Comparison of ENCODE assay signal across 15 cellular contexts in genomic region chr1:224914292-224914900, GRCh38. TPM values are rescaled to one million over a fixed set of nuclear protein-coding genes. Genes with fewer than 3 reads are reported as not detected.
A peak's percentile ranks its signal among the peaks of the same experiment; 100 is the strongest.
DNase-seq lines count a peak whose midpoint lies in the region; ATAC-seq and TF ChIP-seq lines count a peak whose summit lies in the region.
"Had no signal": no experiment of that assay in that cellular context is flagged by ENCODE, and none has a peak within 500 bp of the region (broad histone marks: within the 10 kb centered on the region; RNA-seq: fewer than 3 reads in every experiment).

No MANE protein-coding gene starts in this region.

- no peak for TF ChIP-seq CTCF in left ventricle myocardium inferior (IDR thresholded peaks at IDR 0.05; ENCODE audit: borderline replicate concordance)

- H3K27me3 ChIP-seq in left ventricle myocardium inferior (ENCODE audit: low read depth), result peaks cover 5% of the 10 kb centered on the region

- peaks cover 42% of the 10 kb centered on the region for H3K9me3 ChIP-seq in left ventricle myocardium inferior (replicated peaks)

- POLR2A ChIA-PET in naive thymus-derived CD8-positive, alpha-beta T cell (lab: Charles Lee), result no interaction called here
- POLR2A ChIA-PET in T-cell (lab: Charles Lee), result interaction anchor here in 1 of 2 donors (0.6 kb wide), 1 partner anchor 30 kb away, joined by 4 read pairs; no protein-coding TSS in a partner anchor

- no peak overlapping the region for H3K4me3 Mint-ChIP-seq in naive thymus-derived CD8-positive, alpha-beta T cell
- no peak overlapping the region for H3K4me3 Mint-ChIP-seq in T-cell
- H3K4me3 Mint-ChIP-seq: CD14-positive monocyte; CD4-positive, alpha-beta memory T cell; H9 had no signal

- no peaks in the 10 kb centered on the region for H3K4me1 ChIP-seq in left ventricle myocardium inferior
- H3K4me1 ChIP-seq: A549 had no signal

- H3K4me3 ChIP-seq in left ventricle myocardium inferior, result no peak overlapping the region
- H3K4me3 ChIP-seq: A549 had no signal

- no peaks in the 10 kb centered on the region for H3K36me3 ChIP-seq in left ventricle myocardium inferior

- H3K27ac Mint-ChIP-seq in naive thymus-derived CD8-positive, alpha-beta T cell, result no peak overlapping the region
- H3K27ac Mint-ChIP-seq in T-cell, result no peak overlapping the region
- H3K27ac Mint-ChIP-seq: CD14-positive monocyte; CD4-positive, alpha-beta memory T cell; H9 had no signal

- intact Hi-C loops in left ventricle myocardium inferior (cut with micrococcal nuclease), result no loop called here

- H3K27me3 Mint-ChIP-seq in naive thymus-derived CD8-positive, alpha-beta T cell, result peaks cover 2 to 17% (median 6%) of the 10 kb centered on the region in 5 donors
- H3K27me3 Mint-ChIP-seq in T-cell, result peaks cover 4 to 6% of the 10 kb centered on the region in 2 donors

- no peaks in the 10 kb centered on the region for H3K4me1 Mint-ChIP-seq in naive thymus-derived CD8-positive, alpha-beta T cell
- no peaks in the 10 kb centered on the region for H3K4me1 Mint-ChIP-seq in T-cell
- H3K4me1 Mint-ChIP-seq: CD14-positive monocyte, H9 had no signal

- no peak overlapping the region for H3K27ac ChIP-seq in left ventricle myocardium inferior (replicated peaks)
- H3K27ac ChIP-seq: 22Rv1, A549 had no signal

- peaks cover 3 to 44% (median 9%) of the 10 kb centered on the region in 3 donors for H3K36me3 Mint-ChIP-seq in naive thymus-derived CD8-positive, alpha-beta T cell
- H3K36me3 Mint-ChIP-seq in T-cell, result peaks cover 2% of the 10 kb centered on the region
- H3K36me3 Mint-ChIP-seq: CD14-positive monocyte had no signal

- ATAC-seq in naive thymus-derived CD8-positive, alpha-beta T cell, result no peak
- no peak for ATAC-seq in T-cell (replicated peaks in 1 of 4)
- ATAC-seq: A549 had no signal

- CTCF ChIA-PET in T-cell (lab: Charles Lee), result no interaction called here

- DNase-seq in DMS 273 (lab: John Stamatoyannopoulos, UW; ENCODE audit: unreplicated experiment), result peak; percentile 27
- DNase-seq in DMS 273 treated with DMSO at 0.1 percent for 48 hours (lab: John Stamatoyannopoulos, UW), result no peak
- peak; percentile 64 for DNase-seq in OCI-M1 (lab: John Stamatoyannopoulos, UW)
- DNase-seq in astrocyte of the hippocampus (ENCODE audit: low read depth, low spot score), result peak; percentile 9
- no peak for DNase-seq in naive thymus-derived CD8-positive, alpha-beta T cell
- no peak for DNase-seq in T-cell
- DNase-seq in left ventricle myocardium inferior, result no peak
- DNase-seq: AML-193; CD4-positive, alpha-beta memory T cell; DMS79; GDM1; H9 had no signal

- peaks cover 7 to 70% (median 34%) of the 10 kb centered on the region in 9 donors for H3K9me3 Mint-ChIP-seq in naive thymus-derived CD8-positive, alpha-beta T cell
- H3K9me3 Mint-ChIP-seq in T-cell, result peaks cover 14 to 41% (median 28%) of the 10 kb centered on the region in 3 donors

RNA-seq across cellular contexts. Expression of gene DNAH14, which starts 15.1 kb away (rescaled TPM):
- total RNA-seq in naive thymus-derived CD8-positive, alpha-beta T cell, result under 1 TPM in 1 of 2 experiments, not detected in 1; 0.08 TPM
- polyA plus RNA-seq in naive thymus-derived CD8-positive, alpha-beta T cell, result under 1 TPM in 2 of 3 donors, not detected in 1; 0.01 to 0.03 TPM
- 1 to 10 TPM in 1 of 5 donors, under 1 TPM in 3, not detected in 1; 0.06 to 1.4 (median 0.39) TPM for total RNA-seq in T-cell
- 3.0 TPM for total RNA-seq in left ventricle myocardium inferior
- total RNA-seq: CD4-positive, alpha-beta memory T cell had no signal

Comparison
In these comparisons a context has a peak if more than half of its experiments do, and no peak if none do; other contexts are left out.
1. DNase-seq: peak in DMS 273 (single experiment), OCI-M1 (single experiment) and astrocyte of the hippocampus (single experiment); none in DMS 273 treated with DMSO at 0.1 percent for 48 hours (single experiment), naive thymus-derived CD8-positive, alpha-beta T cell (0 of 10), T-cell (0 of 34) and left ventricle myocardium inferior (single experiment).